Comparison of ENCODE assay signal across 20 cellular contexts in genomic region chr6:32956176-32956575, GRCh38. TPM values are rescaled to one million over a fixed set of nuclear protein-coding genes. Genes with fewer than 3 reads are reported as not detected.
DNase-seq lines count a peak whose midpoint lies in the region; ATAC-seq, FAIRE-seq and TF ChIP-seq lines count a peak whose summit lies in the region.
"Had no signal": no experiment of that assay in that cellular context is flagged by ENCODE, and none has a peak within 500 bp of the region (broad histone marks: within the 10 kb centered on the region; RNA-seq: fewer than 3 reads in every experiment).

No MANE protein-coding gene starts in this region.

- no peak overlapping the region for H2AFZ ChIP-seq in SU-DHL-6 (ENCODE audit: low read depth, low read length, severe bottlenecking)

- no peaks in the 10 kb centered on the region for H3K9me3 Mint-ChIP-seq in memory B cell
- H3K9me3 Mint-ChIP-seq: CD8-positive, alpha-beta memory T cell had no signal

- peak overlapping the region; percentile 49 for H3K4me2 ChIP-seq in BLaER1
- peak overlapping the region; percentile 33 for H3K4me2 ChIP-seq in SU-DHL-6 (ENCODE audit: low read depth, low read length, poor library complexity, severe bottlenecking)
- H3K4me2 ChIP-seq in mesendoderm (ENCODE audit: low read length), result no peak overlapping the region

- no CpG with 5 or more reads among the region's 2 CpGs for WGBS in mesendoderm (ENCODE audit: extremely low coverage, insufficient coverage, low lambda C conversion rate)

- H4K8ac ChIP-seq in mesendoderm (ENCODE audit: low read depth, low read length), result no peak overlapping the region

- TF ChIP-seq CTCF in SU-DHL-6 (IDR thresholded peaks at IDR 0.05; ENCODE audit: insufficient read depth, low read length, poor library complexity, severe bottlenecking), result no peak

- H3K4me1 ChIP-seq in BLaER1 (peaks cover 49% of the 10 kb centered on the region), mesendoderm (ENCODE audit: control insufficient read depth, low read depth, low read length) (peaks cover 3% of the 10 kb centered on the region)

- H3K36me3 ChIP-seq in BLaER1, result no peaks in the 10 kb centered on the region
- H3K36me3 ChIP-seq in SU-DHL-6 (ENCODE audit: low read length), result no peaks in the 10 kb centered on the region
- no peaks in the 10 kb centered on the region for H3K36me3 ChIP-seq in mesendoderm (ENCODE audit: control insufficient read depth, insufficient read depth, low read length)

- no peak overlapping the region for H2BK15ac ChIP-seq in mesendoderm (replicated peaks; ENCODE audit: low read depth)

- peak overlapping the region; percentile 4 for H3K4me3 Mint-ChIP-seq in memory B cell

- H3K23ac ChIP-seq in mesendoderm (ENCODE audit: low read length), result no peak overlapping the region

- FAIRE-seq in GM12892 (lab: Jason Lieb, UNC) (peak; percentile 48), urothelium cell line (lab: Jason Lieb, UNC) (no peak)
- FAIRE-seq: A204.1, H1 had no signal

- peaks cover 2% of the 10 kb centered on the region for H3K79me1 ChIP-seq in mesendoderm (ENCODE audit: low read length)

- no peak for DNase-seq in GM12892 (ENCODE audit: insufficient read length)
- DNase-seq in memory B cell (ENCODE audit: low spot score in 2 of 2), result peak in 1 of 2 donors; percentile 7
- DNase-seq in urothelium cell line (ENCODE audit: low spot score), result no peak
- DNase-seq in NK-92 (lab: John Stamatoyannopoulos, UW; ENCODE audit: unreplicated experiment), result no peak
- DNase-seq in mesendoderm, result no peak
- DNase-seq: CD8-positive, alpha-beta memory T cell; DMS79 treated with DMSO at 0.1 percent for 48 hours; MM.1S; NCI-H1092 treated with DMSO at 0.1 percent for 48 hours; NCI-H146; NCI-H2081; NCI-H2171 treated with DMSO at 0.1 percent for 48 hours; NCI-H446 treated with DMSO at 0.1 percent for 48 hours; NCI-H748 treated with DMSO at 0.1 percent for 48 hours had no signal

- H3K4ac ChIP-seq in mesendoderm (ENCODE audit: low read depth, low read length), result no peak overlapping the region

- H3K9ac ChIP-seq in BLaER1, result no peak overlapping the region
- peak overlapping the region; percentile 26 for H3K9ac ChIP-seq in SU-DHL-6 (ENCODE audit: low read length)
- H3K9ac ChIP-seq in mesendoderm (ENCODE audit: low read length), result no peak overlapping the region

- H3K27ac ChIP-seq in BLaER1, result no peak overlapping the region
- H3K27ac ChIP-seq in SU-DHL-6 (ENCODE audit: low read depth, low read length), result peak overlapping the region; percentile 63
- no peak overlapping the region for H3K27ac ChIP-seq in mesendoderm (ENCODE audit: low read depth, low read length)

- H3K4me1 Mint-ChIP-seq in memory B cell, result peaks cover 53% of the 10 kb centered on the region

- peaks cover 46% of the 10 kb centered on the region for H3F3A ChIP-seq in SU-DHL-6 (ENCODE audit: insufficient read depth)

- no peak overlapping the region for H4K5ac ChIP-seq in mesendoderm (ENCODE audit: low read length)

- H2BK5ac ChIP-seq in mesendoderm (ENCODE audit: low read length), result no peak overlapping the region

- H4K20me1 ChIP-seq in BLaER1 (no peaks in the 10 kb centered on the region), SU-DHL-6 (ENCODE audit: low read depth, low read length) (no peaks in the 10 kb centered on the region)

- ATAC-seq in memory B cell (ENCODE audit: low read depth) (no peak), GM19463 (IDR thresholded peaks at IDR 0.05; ENCODE audit: unreplicated experiment) (no peak)

- peaks cover 10% of the 10 kb centered on the region for H3K36me3 Mint-ChIP-seq in memory B cell

- H3K9me3 ChIP-seq in BLaER1 (no peaks in the 10 kb centered on the region), SU-DHL-6 (ENCODE audit: insufficient read depth, low read length) (no peaks in the 10 kb centered on the region)

- H3K79me2 ChIP-seq in SU-DHL-6 (ENCODE audit: insufficient read depth, low read length) (peaks cover 22% of the 10 kb centered on the region), mesendoderm (ENCODE audit: control insufficient read depth, insufficient read depth, low read length) (peaks cover 2% of the 10 kb centered on the region)

- TF ChIP-seq POLR2A in GM12892 (IDR thresholded peaks at IDR 0.05; ENCODE audit: low read depth, low read length), result no peak

- no peaks in the 10 kb centered on the region for H3K27me3 Mint-ChIP-seq in memory B cell

- no peak overlapping the region for H2BK120ac ChIP-seq in mesendoderm (ENCODE audit: low read depth, low read length)

- H3K4me3 ChIP-seq in BLaER1 (no peak overlapping the region), SU-DHL-6 (ENCODE audit: insufficient read depth, low read length, poor library complexity, severe bottlenecking) (no peak overlapping the region), mesendoderm (ENCODE audit: low read length) (no peak overlapping the region)

- peak overlapping the region; percentile 35 for H3K27ac Mint-ChIP-seq in memory B cell

- H2AK5ac ChIP-seq in mesendoderm (ENCODE audit: low read length), result no peak overlapping the region

- no peak overlapping the region for H3K18ac ChIP-seq in mesendoderm (ENCODE audit: low read length)

- H3K27me3 ChIP-seq in BLaER1 (no peaks in the 10 kb centered on the region), SU-DHL-6 (ENCODE audit: low read length) (no peaks in the 10 kb centered on the region), mesendoderm (ENCODE audit: insufficient read depth, low read length, poor library complexity) (no peaks in the 10 kb centered on the region)

- no peak overlapping the region for H3K56ac ChIP-seq in mesendoderm (ENCODE audit: low read length)

- H3K9me2 ChIP-seq in SU-DHL-6 (replicated peaks; ENCODE audit: insufficient read depth, low read length), result no peaks in the 10 kb centered on the region

RNA-seq across cellular contexts. Expression of gene HLA-DMA, which starts 3.3 kb away (rescaled TPM):
- polyA plus RNA-seq in GM12892 (2012; ENCODE audit: missing spikeins), result 301 TPM
- polyA plus RNA-seq in mesendoderm (2013, experiment 1 of 2), result 10.8 TPM
- 9.8 TPM for polyA plus RNA-seq in mesendoderm (2013, experiment 2 of 2)

RNA-seq across cellular contexts. Expression of gene BRD2, which starts 12.2 kb away (rescaled TPM):
- 187 TPM for polyA plus RNA-seq in GM12892 (2012; ENCODE audit: missing spikeins)
- 162 TPM for polyA plus RNA-seq in mesendoderm (2013, experiment 1 of 2)
- polyA plus RNA-seq in mesendoderm (2013, experiment 2 of 2), result 162 TPM

RNA-seq across cellular contexts. Expression of gene HLA-DMB, which starts 15.3 kb away (rescaled TPM):
- 251 TPM for polyA plus RNA-seq in GM12892 (2012; ENCODE audit: missing spikeins)
- polyA plus RNA-seq in mesendoderm (2013, experiment 1 of 2), result 1.4 TPM
- polyA plus RNA-seq in mesendoderm (2013, experiment 2 of 2), result 1.1 TPM
- polyA plus RNA-seq: BJ had no signal

RNA-seq across cellular contexts. Expression of gene HLA-DOA, which starts 53.2 kb away (rescaled TPM):
- polyA plus RNA-seq in GM12892 (2012; ENCODE audit: missing spikeins), result 84.4 TPM
- 10.2 TPM for polyA plus RNA-seq in mesendoderm (2013, experiment 1 of 2)
- polyA plus RNA-seq in mesendoderm (2013, experiment 2 of 2), result 9.5 TPM
- polyA plus RNA-seq: BJ had no signal
